11 cellular contexts compared by ENCODE assay signal in the genomic region with DNA sequence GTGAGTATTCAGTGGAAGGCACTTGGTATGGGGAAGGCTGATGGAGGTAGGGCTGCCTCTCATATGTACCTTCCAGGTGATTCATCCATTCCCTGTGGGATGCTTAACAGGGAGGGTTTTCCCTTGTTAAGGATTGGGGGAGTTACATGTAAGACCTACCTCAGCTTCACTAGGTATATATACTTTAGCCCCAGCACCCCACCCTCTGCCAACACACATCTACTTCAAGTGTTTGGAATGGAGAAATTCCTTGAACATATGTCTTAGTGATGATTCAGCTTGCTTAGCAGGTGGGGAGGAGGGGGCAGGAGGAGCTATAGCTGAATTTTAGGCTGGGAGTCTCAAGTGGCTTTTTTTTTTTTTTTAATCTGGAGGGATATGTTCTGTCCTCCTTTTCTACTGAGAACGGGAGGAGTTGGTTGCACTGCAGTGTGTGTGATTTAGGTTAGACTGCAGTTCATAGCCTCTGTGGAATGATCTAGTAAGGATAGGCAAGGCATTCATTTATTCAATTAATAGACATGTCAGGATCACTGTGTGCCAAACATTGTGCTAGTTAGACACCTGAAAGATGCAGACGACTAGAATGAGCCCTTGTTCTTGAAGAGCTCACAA. TPM values are rescaled to one million over a fixed set of nuclear protein-coding genes. Genes with fewer than 3 reads are reported as not detected.
DNase-seq lines count a peak whose midpoint lies in the region; ATAC-seq and TF ChIP-seq lines count a peak whose summit lies in the region.
"Had no signal": no experiment of that assay in that cellular context is flagged by ENCODE, and none has a peak within 500 bp of the region (broad histone marks: within the 10 kb centered on the region; RNA-seq: fewer than 3 reads in every experiment).

No MANE protein-coding gene starts in this region.

- no peak for DNase-seq in activated naive CD4-positive, alpha-beta T cell treated with Interleukin-2 at 50 U/mL for 16 hours
- DNase-seq in T-cell, result no peak
- no peak for DNase-seq in glutamatergic neuron
- DNase-seq in type B pancreatic cell (ENCODE audit: extremely low spot score, unreplicated experiment), result no peak
- DNase-seq in germinal center (ENCODE audit: low spot score), result no peak
- DNase-seq in GM20000 (ENCODE audit: low spot score), result no peak
- DNase-seq in ureter (ENCODE audit: low spot score), result no peak
- DNase-seq: cortex of kidney, NCI-H1105, Peyer's patch had no signal

- H3K4me3 Mint-ChIP-seq in activated naive CD4-positive, alpha-beta T cell treated with anti-CD3 and anti-CD28 coated beads, Interleukin-2, amount 50 U/mL, for 24 hours, result peak overlapping the region; percentile 88
- peak overlapping the region; percentile 85 to 87 (median 85) for H3K4me3 Mint-ChIP-seq in T-cell
- peak overlapping the region; percentile 92 for H3K4me3 Mint-ChIP-seq in glutamatergic neuron (ENCODE audit: unreplicated experiment)
- H3K4me3 Mint-ChIP-seq in type B pancreatic cell, result peak overlapping the region; percentile 95

- peaks cover 25% of the 10 kb centered on the region for H3K4me1 Mint-ChIP-seq in activated naive CD4-positive, alpha-beta T cell treated with anti-CD3 and anti-CD28 coated beads, Interleukin-2, amount 50 U/mL, for 24 hours
- peaks cover 25 to 30% (median 28%) of the 10 kb centered on the region in 3 donors for H3K4me1 Mint-ChIP-seq in T-cell
- H3K4me1 Mint-ChIP-seq in glutamatergic neuron (ENCODE audit: low read depth, unreplicated experiment), result peaks cover 6% of the 10 kb centered on the region
- H3K4me1 Mint-ChIP-seq in type B pancreatic cell (ENCODE audit: unreplicated experiment), result peaks cover 16% of the 10 kb centered on the region

- no peaks in the 10 kb centered on the region for H3K27me3 Mint-ChIP-seq in activated naive CD4-positive, alpha-beta T cell treated with anti-CD3 and anti-CD28 coated beads, Interleukin-2, amount 50 U/mL, for 24 hours
- H3K27me3 Mint-ChIP-seq in T-cell (no peaks in the 10 kb centered on the region), glutamatergic neuron (ENCODE audit: unreplicated experiment) (no peaks in the 10 kb centered on the region), type B pancreatic cell (peaks cover 4% of the 10 kb centered on the region)

- POLR2A ChIA-PET in T-cell (lab: Charles Lee), result interaction anchor here in 1 of 2 donors (0.6 kb wide), 1 partner anchor 10 kb away, joined by 3 read pairs; no protein-coding TSS in a partner anchor

- H3K9me3 Mint-ChIP-seq in activated naive CD4-positive, alpha-beta T cell treated with anti-CD3 and anti-CD28 coated beads, Interleukin-2, amount 50 U/mL, for 24 hours, result no peaks in the 10 kb centered on the region
- H3K9me3 Mint-ChIP-seq in T-cell, result no peaks in the 10 kb centered on the region
- no peaks in the 10 kb centered on the region for H3K9me3 Mint-ChIP-seq in glutamatergic neuron (ENCODE audit: unreplicated experiment)
- no peaks in the 10 kb centered on the region for H3K9me3 Mint-ChIP-seq in type B pancreatic cell

- CTCF ChIA-PET in T-cell (lab: Charles Lee), result interaction anchor here (0.6 to 3.0 kb wide), 4 partner anchors 9 to 255 kb away, joined by 3 to 28 read pairs (median 4); no protein-coding TSS in a partner anchor

- ATAC-seq in T-cell (replicated peaks in 1 of 4), result no peak

- no peak overlapping the region for H3K27ac Mint-ChIP-seq in activated naive CD4-positive, alpha-beta T cell treated with anti-CD3 and anti-CD28 coated beads, Interleukin-2, amount 50 U/mL, for 24 hours
- H3K27ac Mint-ChIP-seq in T-cell (peak overlapping the region; percentile 86 to 87), glutamatergic neuron (ENCODE audit: unreplicated experiment) (no peak overlapping the region), type B pancreatic cell (peak overlapping the region; percentile 92)

- TF ChIP-seq CTCF in glutamatergic neuron (IDR thresholded peaks at IDR 0.05; ENCODE audit: partially characterized antibody, unreplicated experiment), result no peak
- no peak for TF ChIP-seq CTCF in type B pancreatic cell (conservative IDR thresholded peaks at IDR 0.05)
- no peak for TF ChIP-seq CTCF in GM20000 (IDR thresholded peaks at IDR 0.05; ENCODE audit: extremely low read depth, missing control alignments)

- H3K36me3 Mint-ChIP-seq in activated naive CD4-positive, alpha-beta T cell treated with anti-CD3 and anti-CD28 coated beads, Interleukin-2, amount 50 U/mL, for 24 hours, result peaks cover 6% of the 10 kb centered on the region
- H3K36me3 Mint-ChIP-seq in T-cell (peaks cover 19% of the 10 kb centered on the region), glutamatergic neuron (ENCODE audit: unreplicated experiment) (no peaks in the 10 kb centered on the region), type B pancreatic cell (peaks cover 8% of the 10 kb centered on the region)

RNA-seq across cellular contexts. Expression of gene PIP4K2C, which starts 1.7 kb away (rescaled TPM):
- 10 to 100 TPM; 21.7 to 30.9 (median 27.9) TPM for total RNA-seq in T-cell
- 27.5 TPM for total RNA-seq in glutamatergic neuron (ENCODE audit: unreplicated experiment)
- total RNA-seq in type B pancreatic cell (ENCODE audit: low replicate concordance), result 27.6 and 35.6 TPM in 2 replicates
- 48.0 TPM for total RNA-seq in ureter

RNA-seq across cellular contexts. Expression of gene DTX3, which starts 12.0 kb away (rescaled TPM):
- total RNA-seq in T-cell, result 10 to 100 TPM; 27.1 to 37.2 (median 30.4) TPM
- 99.6 TPM for total RNA-seq in glutamatergic neuron (ENCODE audit: unreplicated experiment)
- 21.5 and 65.5 TPM in 2 replicates for total RNA-seq in type B pancreatic cell (ENCODE audit: low replicate concordance)
- total RNA-seq in ureter, result 40.0 TPM

RNA-seq across cellular contexts. Expression of gene ARHGEF25, which starts 18.6 kb away (rescaled TPM):
- total RNA-seq in T-cell (1 to 10 TPM in 1 of 5 donors, under 1 TPM in 4; 0.67 to 1.4 (median 0.84) TPM), glutamatergic neuron (ENCODE audit: unreplicated experiment) (80.2 TPM), type B pancreatic cell (ENCODE audit: low replicate concordance) (4.7 and 34.6 TPM in 2 replicates), ureter (41.5 TPM)

RNA-seq across cellular contexts. Expression of gene B4GALNT1, which starts 40.3 kb away (rescaled TPM):
- total RNA-seq in T-cell, result under 1 TPM in 3 of 5 donors, not detected in 2; 0.16 to 0.54 (median 0.26) TPM
- total RNA-seq in glutamatergic neuron (ENCODE audit: unreplicated experiment), result 83.9 TPM
- total RNA-seq in type B pancreatic cell (ENCODE audit: low replicate concordance), result 0.64 and 5.9 TPM in 2 replicates
- 3.3 TPM for total RNA-seq in ureter

RNA-seq across cellular contexts. Expression of gene KIF5A, which starts 42.8 kb away (rescaled TPM):
- 1 to 10 TPM in 2 of 5 donors, under 1 TPM in 3; 0.83 to 1.8 (median 0.92) TPM for total RNA-seq in T-cell
- total RNA-seq in glutamatergic neuron (ENCODE audit: unreplicated experiment), result 314 TPM
- total RNA-seq in type B pancreatic cell (ENCODE audit: low replicate concordance), result 1.4 and 4.4 TPM in 2 replicates
- 0.99 TPM for total RNA-seq in ureter

Comparison
In these comparisons a context has a peak if more than half of its experiments do, and no peak if none do; other contexts are left out.
1. H3K27ac Mint-ChIP-seq: peak in T-cell (2 of 2) and type B pancreatic cell (single experiment); none in activated naive CD4-positive, alpha-beta T cell treated with anti-CD3 and anti-CD28 coated beads, Interleukin-2, amount 50 U/mL, for 24 hours (single experiment) and glutamatergic neuron (single experiment).
2. Peak in every context shown above with its lines, with median percentiles within 50 percentile points of each other: H3K4me3 Mint-ChIP-seq.